15 cellular contexts compared by ENCODE assay signal in genomic region chr22:36930041-36930935, GRCh38.
"Had no signal": no experiment of that assay in that cellular context is flagged by ENCODE, and none has a peak within 500 bp of the region (broad histone marks: within the 10 kb centered on the region; RNA-seq: fewer than 3 reads in every experiment).

No MANE protein-coding gene starts in this region.

- ATAC-seq: activated CD4-positive, CD25-positive, alpha-beta regulatory T cell treated with anti-CD3 and anti-CD28 coated beads, Interleukin-2, amount 50 U/mL, for 24 hours; activated T-cell treated with anti-CD3 and anti-CD28 coated beads, Interleukin-2, amount 50 U/mL, for 4 hours; natural killer cell had no signal

- H3K27me3 Mint-ChIP-seq: activated naive CD8-positive, alpha-beta T cell had no signal

- H3K4me3 ChIP-seq: esophagus muscularis mucosa, ovary, tibial artery had no signal

- H3K27ac ChIP-seq: brain microvascular endothelial cell, esophagus muscularis mucosa, ovary, tibial artery had no signal

- H3K36me3 Mint-ChIP-seq: activated naive CD8-positive, alpha-beta T cell; natural killer cell had no signal

- H3K9me3 ChIP-seq: esophagus muscularis mucosa, ovary, tibial artery had no signal

- H3K36me3 ChIP-seq: brain microvascular endothelial cell, ovary, tibial artery had no signal

- H3K4me1 Mint-ChIP-seq: natural killer cell had no signal

- H3K9me3 Mint-ChIP-seq: activated T-cell treated with anti-CD3 and anti-CD28 coated beads, Interleukin-2, amount 50 U/mL, for 4 hours; natural killer cell had no signal

- H3K27me3 ChIP-seq: ovary had no signal

- H3K4me3 Mint-ChIP-seq: activated naive CD8-positive, alpha-beta T cell; activated T-cell treated with anti-CD3 and anti-CD28 coated beads, Interleukin-2, amount 50 U/mL, for 4 hours; natural killer cell had no signal

- H3K4me1 ChIP-seq: esophagus muscularis mucosa, tibial artery had no signal

- DNase-seq: activated CD4-positive, alpha-beta T cell treated with anti-CD3 and anti-CD28 coated beads, Interleukin-2, amount 50 U/mL, for 4 hours; activated gamma-delta T cell; activated T-cell treated with anti-CD3 and anti-CD28 coated beads, Interleukin-2, amount 50 U/mL, for 4 hours; amygdala; brain microvascular endothelial cell; cerebellar nuclear complex; natural killer cell; ovary; stimulated activated CD4-positive, alpha-beta T cell treated with anti-CD3 and anti-CD28 coated beads, Interleukin-15, amount 100 ng/mL, for 24 hours; stimulated activated CD4-positive, alpha-beta T cell treated with anti-CD3 and anti-CD28 coated beads, Interleukin-4, amount 100 ng/mL, for 4 hours; T-helper 2 cell; tibial artery had no signal

- H3K27ac Mint-ChIP-seq: activated naive CD8-positive, alpha-beta T cell; natural killer cell had no signal
